ENCODE assay signal across 9 cellular contexts in the genomic region with DNA sequence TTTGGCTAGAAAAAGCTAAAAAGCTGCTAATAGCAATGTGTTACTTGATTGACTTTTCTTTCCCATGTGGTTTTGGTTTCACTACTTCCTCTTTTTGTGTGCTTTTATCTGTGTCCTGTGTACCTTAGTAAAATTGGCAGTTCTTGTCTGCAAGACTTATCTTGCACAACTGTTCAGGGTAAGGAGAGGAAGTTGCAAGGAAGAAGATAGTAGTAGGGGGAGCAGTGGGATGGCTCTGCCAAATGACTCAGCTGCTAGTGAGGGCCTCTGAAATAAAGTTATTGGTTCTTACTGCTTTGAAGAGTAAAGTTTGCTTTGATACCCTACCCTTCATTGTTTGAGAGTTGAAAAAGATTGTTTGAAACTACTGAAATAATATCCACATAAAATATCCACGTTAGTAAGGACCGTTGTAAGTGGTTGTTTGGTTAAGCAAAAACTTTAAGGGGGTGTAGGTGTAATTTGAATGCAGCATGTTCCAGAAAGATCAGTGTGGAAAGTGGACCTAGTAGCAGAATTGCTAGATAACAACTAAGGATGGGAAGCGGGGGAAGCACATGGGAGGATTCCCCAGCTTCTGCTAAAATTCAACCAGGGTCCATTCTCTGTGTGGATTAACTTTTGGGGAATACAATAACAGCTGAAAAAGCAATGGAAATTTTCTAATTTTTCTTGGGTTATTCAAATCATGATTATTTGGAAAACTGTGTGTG.
A peak's percentile ranks its signal among the peaks of the same experiment; 100 is the strongest.
DNase-seq lines count a peak whose midpoint lies in the region; ATAC-seq, FAIRE-seq and TF ChIP-seq lines count a peak whose summit lies in the region.
"Had no signal": no experiment of that assay in that cellular context is flagged by ENCODE, and none has a peak within 500 bp of the region (broad histone marks: within the 10 kb centered on the region; RNA-seq: fewer than 3 reads in every experiment).

No MANE protein-coding gene starts in this region.

- H2BK15ac ChIP-seq in H1 (ENCODE audit: low read length), result no peak overlapping the region

- no peak for TF ChIP-seq CTCF in H1 (IDR thresholded peaks at IDR 0.05; ENCODE audit: control extremely low read depth in 1 of 3, insufficient read depth in 1 of 3, low read depth in 1 of 3, low read length in 3 of 3)
- no peak for TF ChIP-seq CTCF in spleen (IDR thresholded peaks at IDR 0.05 in 8 of 11, conservative IDR thresholded peaks at IDR 0.05 in 3 of 11)
- TF ChIP-seq CTCF in kidney (IDR thresholded peaks at IDR 0.05; ENCODE audit: borderline replicate concordance, extremely low read depth, insufficient read depth), result no peak

- no peaks in the 10 kb centered on the region for H3K27me3 ChIP-seq in CD4-positive, CD25-positive, alpha-beta regulatory T cell (ENCODE audit: control insufficient read depth, insufficient read depth, low read length)
- H3K27me3 ChIP-seq in MG63 (no peaks in the 10 kb centered on the region), H1 (replicated peaks in 1 of 4; ENCODE audit: control insufficient read depth in 3 of 4, extremely low read depth in 1 of 4, insufficient read depth in 3 of 4, low read length in 3 of 4) (no peaks in the 10 kb centered on the region), spleen (replicated peaks in 1 of 7) (no peaks in the 10 kb centered on the region)

- H3K27ac ChIP-seq in CD4-positive, CD25-positive, alpha-beta regulatory T cell (ENCODE audit: insufficient read depth, low read length, poor library complexity, severe bottlenecking), result no peak overlapping the region
- H3K27ac ChIP-seq in H1 (ENCODE audit: low read depth, low read length) (no peak overlapping the region), spleen (peak overlapping the region in 5 of 8 donors; percentile 51 to 82 (median 70)), kidney (ENCODE audit: low read depth in 2 of 2, low read length in 2 of 2) (no peak overlapping the region)

- peak in 1 of 3 donors; percentile 49 for DNase-seq in CD4-positive, CD25-positive, alpha-beta regulatory T cell
- peak; percentile 20 for DNase-seq in MG63
- DNase-seq in H1 (ENCODE audit: low read depth in 1 of 2, low spot score in 2 of 2), result no peak
- no peak for DNase-seq in spleen
- no peak for DNase-seq in kidney
- no peak for DNase-seq in activated gamma-delta T cell treated with Interleukin-2 at 50 U/mL for 16 hours
- DNase-seq in anterior cingulate cortex (lab: John Stamatoyannopoulos, UW), result no peak

- H2AFZ ChIP-seq in H1 (ENCODE audit: low read length), result no peak overlapping the region

- H3K4ac ChIP-seq in H1 (replicated peaks; ENCODE audit: insufficient read length, low read depth, low read length), result no peak overlapping the region

- H3K14ac ChIP-seq in H1 (ENCODE audit: insufficient read length), result no peak overlapping the region

- no peaks in the 10 kb centered on the region for H4K20me1 ChIP-seq in H1 (replicated peaks in 1 of 2; ENCODE audit: control insufficient read depth in 1 of 2, insufficient read depth in 2 of 2, low read length in 2 of 2)

- peaks cover 21% of the 10 kb centered on the region for H3K36me3 Mint-ChIP-seq in CD4-positive, CD25-positive, alpha-beta regulatory T cell
- H3K36me3 Mint-ChIP-seq: activated naive CD8-positive, alpha-beta T cell had no signal

- H2BK5ac ChIP-seq in H1 (ENCODE audit: low read depth, low read length), result no peak overlapping the region

- H3K36me3 ChIP-seq in CD4-positive, CD25-positive, alpha-beta regulatory T cell (ENCODE audit: control insufficient read depth, insufficient read depth, low read length), result peaks cover 2% of the 10 kb centered on the region
- H3K36me3 ChIP-seq in MG63 (peaks cover 27% of the 10 kb centered on the region), H1 (ENCODE audit: control insufficient read depth in 2 of 4, insufficient read depth in 4 of 4, low read length in 3 of 4) (peaks cover 0 to 17% (median 4%) of the 10 kb centered on the region in 4 experiments; a peak in 5 of 8 replicates), spleen (peaks cover 0 to 23% (median 3%) of the 10 kb centered on the region in 6 donors), kidney (ENCODE audit: control insufficient read depth in 1 of 2, insufficient read depth in 2 of 2, low read length in 2 of 2) (peaks cover 4 to 5% of the 10 kb centered on the region in 2 donors)

- peak in 1 of 2 donors; percentile 55 for ATAC-seq in CD4-positive, CD25-positive, alpha-beta regulatory T cell (ENCODE audit: low read depth in 2 of 2)
- ATAC-seq in GM21576 (IDR thresholded peaks at IDR 0.05; ENCODE audit: unreplicated experiment), result peak; percentile 88

- CTCF ChIA-PET in H1 (lab: Charles Lee; ENCODE audit: partially characterized antibody), result interaction anchor here (1.0 to 1.6 kb wide), 3 partner anchors 10 to 163 kb away, joined by 4 to 6 read pairs (median 4); no protein-coding TSS in a partner anchor

- no peaks in the 10 kb centered on the region; the same call in none of the 2 replicates for H3K79me1 ChIP-seq in H1 (ENCODE audit: low read depth, low read length)

- H3K4me2 ChIP-seq in H1 (ENCODE audit: insufficient read depth in 1 of 2, low read depth in 2 of 2, low read length in 2 of 2), result no peak overlapping the region

- no peak overlapping the region for H2BK120ac ChIP-seq in H1 (replicated peaks; ENCODE audit: low read depth, low read length)

- TF ChIP-seq RAD21 in H1 (IDR thresholded peaks at IDR 0.05 in 1 of 2, conservative IDR thresholded peaks at IDR 0.05 in 1 of 2; ENCODE audit: low read depth in 2 of 2, low read length in 2 of 2), result no peak

- no peak overlapping the region for H3K4me3 Mint-ChIP-seq in CD4-positive, CD25-positive, alpha-beta regulatory T cell
- H3K4me3 Mint-ChIP-seq: activated naive CD8-positive, alpha-beta T cell had no signal

- H3K23ac ChIP-seq in H1 (ENCODE audit: insufficient read length), result no peak overlapping the region

- no peak overlapping the region for H2BK20ac ChIP-seq in H1 (ENCODE audit: low read length)

- no peak overlapping the region for H4K91ac ChIP-seq in H1 (replicated peaks; ENCODE audit: insufficient read length, low read length)

- no peaks in the 10 kb centered on the region for H3K9me3 Mint-ChIP-seq in CD4-positive, CD25-positive, alpha-beta regulatory T cell

- no peak overlapping the region for H3K18ac ChIP-seq in H1 (ENCODE audit: extremely low read depth, low read length)

- no peak for TF ChIP-seq EP300 in H1 (IDR thresholded peaks at IDR 0.05; ENCODE audit: borderline replicate concordance in 1 of 2, low read depth in 2 of 2, low read length in 2 of 2)

- no peaks in the 10 kb centered on the region for H3K27me3 Mint-ChIP-seq in CD4-positive, CD25-positive, alpha-beta regulatory T cell
- H3K27me3 Mint-ChIP-seq: activated naive CD8-positive, alpha-beta T cell had no signal

- H3K4me1 ChIP-seq in CD4-positive, CD25-positive, alpha-beta regulatory T cell (ENCODE audit: control insufficient read depth, insufficient read depth, low read length, poor library complexity, severe bottlenecking), result no peaks in the 10 kb centered on the region
- no peaks in the 10 kb centered on the region for H3K4me1 ChIP-seq in H1 (replicated peaks in 1 of 4; ENCODE audit: control insufficient read depth in 3 of 4, insufficient read depth in 4 of 4, low read length in 3 of 4)
- H3K4me1 ChIP-seq in spleen, result peaks cover 0 to 36% (median 23%) of the 10 kb centered on the region in 6 donors
- H3K4me1 ChIP-seq in kidney (ENCODE audit: control insufficient read depth in 1 of 2, insufficient read depth in 1 of 2, low read depth in 1 of 2, low read length in 2 of 2), result no peaks in the 10 kb centered on the region

- H4K8ac ChIP-seq in H1 (ENCODE audit: extremely low read depth, insufficient read depth, low read length), result no peak overlapping the region

- peaks cover 0 to 17% (median 12%) of the 10 kb centered on the region in 4 donors for H3K4me1 Mint-ChIP-seq in CD4-positive, CD25-positive, alpha-beta regulatory T cell

- H3K9me3 ChIP-seq in CD4-positive, CD25-positive, alpha-beta regulatory T cell (ENCODE audit: control insufficient read depth in 2 of 2, low read length in 2 of 2), result no peaks in the 10 kb centered on the region
- H3K9me3 ChIP-seq in MG63, result no peaks in the 10 kb centered on the region
- H3K9me3 ChIP-seq in H1 (ENCODE audit: insufficient read depth in 2 of 2, low read depth in 1 of 2, low read length in 1 of 2), result no peaks in the 10 kb centered on the region
- no peaks in the 10 kb centered on the region for H3K9me3 ChIP-seq in spleen
- H3K9me3 ChIP-seq in kidney (ENCODE audit: control insufficient read depth in 1 of 2, low read length in 2 of 2), result no peaks in the 10 kb centered on the region

- H3K9ac ChIP-seq in H1 (replicated peaks in 1 of 4; ENCODE audit: extremely low read depth in 1 of 4, low read depth in 3 of 4, low read length in 3 of 4) (peak overlapping the region in 1 of 4 experiments; percentile 26; a peak in 1 of 7 replicates), kidney (ENCODE audit: low read length in 2 of 2) (no peak overlapping the region)

- 92% methylated on average over 3 of the region's 3 CpGs; no CpG with 5 or more reads in 1 of the 2 experiments for WGBS in H1 (ENCODE audit: extremely low coverage in 1 of 2, insufficient coverage in 1 of 2, insufficient read length in 1 of 2, insufficient replicate concordance in 2 of 2, low coverage in 1 of 2, low lambda C conversion rate in 2 of 2, missing lambda C conversion rate in 1 of 2), 2 experiments
- 44 to 75% (median 55%) methylated on average over 3 of the region's 3 CpGs for WGBS in spleen, 5 donors

- no peak; a peak in 1 of 3 replicates for TF ChIP-seq POLR2A in H1 (IDR thresholded peaks at IDR 0.05; ENCODE audit: control extremely low read depth in 1 of 2, low read depth in 2 of 2, low read length in 2 of 2)
- TF ChIP-seq POLR2A in spleen (IDR thresholded peaks at IDR 0.05), result no peak

- H3K56ac ChIP-seq in H1 (replicated peaks; ENCODE audit: insufficient read length, low read depth, low read length), result no peak overlapping the region

- H2AK5ac ChIP-seq in H1 (ENCODE audit: low read depth, low read length), result no peak overlapping the region

- no peak overlapping the region for H3K4me3 ChIP-seq in CD4-positive, CD25-positive, alpha-beta regulatory T cell (ENCODE audit: low read depth, low read length)
- H3K4me3 ChIP-seq in MG63 (no peak overlapping the region), H1 (ENCODE audit: extremely low read depth in 1 of 4, insufficient read depth in 2 of 4, low read depth in 3 of 4, low read length in 4 of 4) (no peak overlapping the region), spleen (no peak overlapping the region), kidney (ENCODE audit: low read length in 2 of 2) (no peak overlapping the region)

- intact Hi-C loops in spleen (cut with DNase I; ENCODE audit: low total_unique reads) (no loop called here), kidney (cut with DNase I) (no loop called here)

- H3K23me2 ChIP-seq in H1 (ENCODE audit: low read depth, low read length), result no peaks in the 10 kb centered on the region; the same call in 1 of the 2 replicates

- peak overlapping the region in 2 of 3 donors; percentile 2 to 8 for H3K27ac Mint-ChIP-seq in CD4-positive, CD25-positive, alpha-beta regulatory T cell
- H3K27ac Mint-ChIP-seq: activated naive CD8-positive, alpha-beta T cell had no signal

- H2BK12ac ChIP-seq in H1 (ENCODE audit: low read depth, low read length), result no peak overlapping the region

- POLR2A ChIA-PET in H1 (lab: Charles Lee; ENCODE audit: partially characterized antibody), result no interaction called here

- FAIRE-seq in H1 (lab: Jason Lieb, UNC) (peak; percentile 45), kidney (lab: Jason Lieb, UNC) (no peak)

- H4K5ac ChIP-seq in H1 (ENCODE audit: insufficient read length, low read depth, low read length), result no peak overlapping the region

- H3K79me2 ChIP-seq in H1 (ENCODE audit: control insufficient read depth in 1 of 2, insufficient read depth in 2 of 2, low read length in 2 of 2), result no peaks in the 10 kb centered on the region

Comparison
In these comparisons a context has a peak if more than half of its experiments do, and no peak if none do; other contexts are left out.
1. H3K27ac ChIP-seq: peak in spleen (5 of 8); none in CD4-positive, CD25-positive, alpha-beta regulatory T cell (single experiment), H1 (single experiment) and kidney (0 of 2).